In the genomic region with DNA sequence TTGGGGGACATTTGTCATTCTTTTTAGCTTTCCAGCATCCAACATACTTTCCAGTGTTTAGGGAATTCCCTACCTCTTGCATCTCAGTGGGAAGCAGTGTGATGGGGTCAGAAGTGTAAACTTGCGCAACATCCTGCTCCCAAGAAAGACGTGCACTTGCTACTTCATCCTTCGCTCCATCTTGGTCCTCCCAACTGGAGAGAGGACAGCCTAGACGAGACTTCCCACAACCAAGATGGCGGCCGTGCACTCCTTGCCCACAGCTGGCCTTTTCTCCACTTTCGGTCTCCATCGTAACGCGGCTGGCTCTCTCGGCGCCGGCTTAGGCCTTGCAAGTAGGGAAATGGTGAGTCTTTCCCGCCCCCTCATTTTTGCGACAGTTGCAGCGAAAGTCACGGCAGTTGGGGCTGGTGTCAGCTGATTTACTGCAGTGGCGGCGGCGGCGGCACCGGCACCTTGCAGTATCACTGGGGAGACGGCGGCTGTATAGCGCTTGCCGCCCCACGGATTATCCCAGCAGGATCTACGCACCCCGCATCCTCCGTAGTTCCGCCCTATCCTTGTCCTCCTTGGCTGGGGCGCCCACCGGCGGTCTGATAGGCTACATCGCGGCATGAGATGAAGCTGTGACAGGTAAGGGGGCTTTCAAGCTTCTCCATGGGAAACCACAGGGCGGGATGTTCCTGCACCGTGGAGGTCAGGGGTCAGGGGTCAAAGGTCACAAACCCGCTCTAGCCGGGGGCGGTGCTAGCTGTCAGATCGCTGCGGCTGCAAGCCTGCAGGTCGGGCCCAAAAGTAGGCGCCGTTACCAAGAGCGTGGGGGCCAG, we compare ENCODE assay signal across 8 cellular contexts. TPM values are rescaled to one million over a fixed set of nuclear protein-coding genes. Genes with fewer than 3 reads are reported as not detected.
DNase-seq lines count a peak whose midpoint lies in the region; ATAC-seq lines count a peak whose summit lies in the region.

A gene (plus strand): TSS at position 416 of the 827 bp plus-strand sequence. CDS start 21,157 bp downstream, outside the sequence.

- H3K4me1 Mint-ChIP-seq in effector memory CD8-positive, alpha-beta T cell (ENCODE audit: low read depth in 2 of 2) = peaks cover 35 to 39% of the 10 kb centered on the region in 2 donors

- peaks cover 9% of the 10 kb centered on the region for H3K36me3 Mint-ChIP-seq in effector memory CD8-positive, alpha-beta T cell (ENCODE audit: insufficient read depth)

- peak within 1 kb of the TSS; percentile 92 to 94 for H3K4me3 Mint-ChIP-seq in effector memory CD8-positive, alpha-beta T cell

- no peaks in the 10 kb centered on the region for H3K27me3 Mint-ChIP-seq in effector memory CD8-positive, alpha-beta T cell

- DNase-seq in COLO668 (lab: John Stamatoyannopoulos, UW; ENCODE audit: unreplicated experiment) (peak; percentile 98), HT1080 (ENCODE audit: low read depth) (peak; percentile 99), NOMO-1 treated with DMSO at 0.1 percent for 48 hours (lab: John Stamatoyannopoulos, UW; ENCODE audit: unreplicated experiment) (peak; percentile 98), medulla oblongata (ENCODE audit: extremely low spot score) (peak; percentile 99)
- peak; percentile 90 to 94 for DNase-seq in activated CD8-positive, alpha-beta memory T cell treated with anti-CD3 and anti-CD28 coated beads for 4 hours (ENCODE audit: low read depth in 2 of 2)
- DNase-seq in effector memory CD8-positive, alpha-beta T cell = peak; percentile 88 to 92 (median 89)
- DNase-seq in stimulated activated CD8-positive, alpha-beta memory T cell treated with anti-CD3 and anti-CD28 coated beads, Interleukin-12 subunit alpha, Interleukin-12 subunit beta, amount 100 ng/mL, for 1 hour (ENCODE audit: low read depth) = peak; percentile 92

- peak within 1 kb of the TSS; percentile 95 for H3K27ac Mint-ChIP-seq in effector memory CD8-positive, alpha-beta T cell

- peak; percentile 95 for ATAC-seq in GM21360 (IDR thresholded peaks at IDR 0.05; ENCODE audit: unreplicated experiment)
- ATAC-seq in effector memory CD8-positive, alpha-beta T cell (replicated peaks) = peak; percentile 84

- peaks cover 0 to 7% of the 10 kb centered on the region in 2 donors for H3K9me3 Mint-ChIP-seq in effector memory CD8-positive, alpha-beta T cell

RNA-seq across cellular contexts. Expression of the gene that starts here (rescaled TPM):
- 11.4 and 11.8 TPM in 2 replicates for total RNA-seq in HT1080 (2014; rRNA removed; shearing (Covaris generic))
- polyA plus RNA-seq in HT1080 (2015; cell fraction: cytosol; rRNA removed) = 3.6 and 5.0 TPM in 2 replicates
- 10.4 and 11.4 TPM in 2 replicates for polyA plus RNA-seq in HT1080 (2015; cell fraction: nucleus; rRNA removed)

Comparison
In these comparisons a context has a peak if more than half of its experiments do, and no peak if none do; other contexts are left out.
1. Peak in every context shown above with its lines: DNase-seq and ATAC-seq.